8 cellular contexts compared by ENCODE assay signal in the genomic region with DNA sequence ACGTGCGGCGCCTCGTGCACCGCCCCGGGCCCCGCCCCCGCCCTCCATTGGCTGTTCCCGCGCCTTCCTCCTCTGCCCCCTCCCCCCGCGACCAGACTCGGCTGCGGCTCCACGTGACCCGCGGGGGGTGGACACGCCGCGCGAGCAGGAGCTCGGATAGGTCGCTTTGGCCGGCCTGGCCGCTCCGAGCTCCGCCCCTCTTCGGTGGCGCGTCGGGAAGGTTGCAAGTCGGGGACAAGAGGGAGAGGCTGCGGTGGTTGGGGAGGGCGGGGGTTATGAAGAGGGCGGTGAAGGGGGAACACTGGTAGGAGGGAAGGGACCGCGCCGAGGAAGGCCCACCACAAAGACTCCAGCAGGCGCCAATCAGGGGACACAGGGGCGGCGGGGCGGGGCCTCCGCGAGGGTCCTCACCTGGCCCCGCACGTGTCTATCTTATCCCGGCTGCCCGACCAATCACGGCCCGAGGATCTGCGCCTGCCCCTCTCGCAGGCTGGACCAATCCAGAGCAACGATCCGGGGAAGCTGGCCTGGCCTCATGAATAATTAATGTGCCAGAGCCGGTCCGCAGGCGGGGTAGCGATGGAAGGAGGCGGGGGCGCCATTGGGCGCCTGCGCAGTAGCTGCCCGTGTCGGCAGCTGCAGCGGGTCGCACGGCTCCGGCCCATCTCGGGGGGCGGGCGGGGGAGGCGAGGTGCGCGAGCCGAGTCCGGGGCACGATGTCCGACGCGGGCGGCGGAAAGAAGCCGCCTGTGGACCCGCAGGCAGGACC. TPM values are rescaled to one million over a fixed set of nuclear protein-coding genes. Genes with fewer than 3 reads are reported as not detected.
A peak's percentile ranks its signal among the peaks of the same experiment; 100 is the strongest.
DNase-seq lines count a peak whose midpoint lies in the region; ATAC-seq and TF ChIP-seq lines count a peak whose summit lies in the region.

A gene with protein sequence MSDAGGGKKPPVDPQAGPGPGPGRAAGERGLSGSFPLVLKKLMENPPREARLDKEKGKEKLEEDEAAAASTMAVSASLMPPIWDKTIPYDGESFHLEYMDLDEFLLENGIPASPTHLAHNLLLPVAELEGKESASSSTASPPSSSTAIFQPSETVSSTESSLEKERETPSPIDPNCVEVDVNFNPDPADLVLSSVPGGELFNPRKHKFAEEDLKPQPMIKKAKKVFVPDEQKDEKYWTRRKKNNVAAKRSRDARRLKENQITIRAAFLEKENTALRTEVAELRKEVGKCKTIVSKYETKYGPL (plus strand): TSS at position 614 of the 769 bp plus-strand sequence. CDS start 103 bp downstream, at position 717.

- ATAC-seq in GM18508 (IDR thresholded peaks at IDR 0.05; ENCODE audit: insufficient read depth, unreplicated experiment): peak; percentile 56
- ATAC-seq in HG03025 (IDR thresholded peaks at IDR 0.05; ENCODE audit: low FRiP score, unreplicated experiment): peak; percentile 84

- peak within 1 kb of the TSS; percentile 62 to 70 for H3K4me3 ChIP-seq in uterus

- no peaks in the 10 kb centered on the region for H3K27me3 ChIP-seq in uterus

- no peaks in the 10 kb centered on the region for H3K9me3 ChIP-seq in uterus

- H3K36me3 ChIP-seq in uterus: no peaks in the 10 kb centered on the region

- TF ChIP-seq CTCF in uterus (IDR thresholded peaks at IDR 0.05): no peak

- intact Hi-C loops in uterus (cut with DNase I; ENCODE audit: low total_unique reads): no loop called here

- DNase-seq in NCI-H2029 treated with DMSO at 0.1 percent for 48 hours (lab: John Stamatoyannopoulos, UW) (peak; percentile 89), T1000 (lab: John Stamatoyannopoulos, UW) (peak; percentile 95), astrocyte of the hippocampus (ENCODE audit: low read depth, low spot score) (peak; percentile 100), hepatic stellate cell (ENCODE audit: low spot score) (peak; percentile 100), putamen (ENCODE audit: low spot score) (peak; percentile 99), uterus (peak; percentile 99)

- peak; percentile 72 to 78 for TF ChIP-seq POLR2A in uterus (IDR thresholded peaks at IDR 0.05)

- H3K4me1 ChIP-seq in uterus: peaks cover 0 to 13% of the 10 kb centered on the region in 2 donors

- H3K27ac ChIP-seq in uterus: peak within 1 kb of the TSS; percentile 97 to 100

RNA-seq across cellular contexts. Expression of the gene that starts here (rescaled TPM):
- 10 to 100 TPM in 2 of 4 donors, 1 to 10 TPM in 2; 8.5 to 73.7 (median 15.1) TPM for total RNA-seq in uterus

Comparison
In these comparisons a context has a peak if more than half of its experiments do, and no peak if none do; other contexts are left out.
1. Peak in every context shown above with its lines: DNase-seq, ATAC-seq, H3K4me3 ChIP-seq and H3K27ac ChIP-seq.